Comparison of ENCODE assay signal across 13 cellular contexts in genomic region chr13:23806874-23807522, GRCh38.
DNase-seq lines count a peak whose midpoint lies in the region; ATAC-seq lines count a peak whose summit lies in the region.
"Had no signal": no experiment of that assay in that cellular context is flagged by ENCODE, and none has a peak within 500 bp of the region (broad histone marks: within the 10 kb centered on the region; RNA-seq: fewer than 3 reads in every experiment).

No MANE protein-coding gene starts in this region.

- no peak for DNase-seq in activated naive CD8-positive, alpha-beta T cell treated with anti-CD3 and anti-CD28 coated beads, Interleukin-2, amount 10 ng/mL, durations not matched to agents 7 days and 5 days
- DNase-seq in activated naive CD8-positive, alpha-beta T cell treated with anti-CD3 and anti-CD28 coated beads, Interleukin-2, amount 50 U/mL, for 24 hours, result no peak
- DNase-seq in NAMALWA (ENCODE audit: low spot score) (peak; percentile 34), NCI-H1930 (lab: John Stamatoyannopoulos, UW) (no peak), pons (ENCODE audit: low spot score) (no peak), NCI-H1092 (lab: John Stamatoyannopoulos, UW) (no peak)
- DNase-seq: aorta, KG1, SW 1271 had no signal

- ATAC-seq in activated naive CD8-positive, alpha-beta T cell treated with anti-CD3 and anti-CD28 coated beads, Interleukin-2, amount 10 ng/mL, durations not matched to agents 7 days and 5 days (ENCODE audit: low read depth), result no peak
- ATAC-seq in activated naive CD8-positive, alpha-beta T cell treated with anti-CD3 and anti-CD28 coated beads, Interleukin-2, amount 50 U/mL, for 24 hours, result no peak
- ATAC-seq in HG02938 (IDR thresholded peaks at IDR 0.05; ENCODE audit: unreplicated experiment) (peak; percentile 17), GM21367 (IDR thresholded peaks at IDR 0.05; ENCODE audit: unreplicated experiment) (no peak)
- ATAC-seq: GM23338; natural killer cell treated with Interleukin-12 subunit alpha and Interleukin-12 subunit beta and Interleukin-15 and Interleukin-18, amount 100 ng/mL, for 72 hours had no signal

- no peaks in the 10 kb centered on the region for H3K9me3 Mint-ChIP-seq in activated naive CD8-positive, alpha-beta T cell treated with anti-CD3 and anti-CD28 coated beads, Interleukin-2, amount 10 ng/mL, durations not matched to agents 7 days and 5 days
- peaks cover 3% of the 10 kb centered on the region for H3K9me3 Mint-ChIP-seq in activated naive CD8-positive, alpha-beta T cell treated with anti-CD3 and anti-CD28 coated beads, Interleukin-2, amount 50 U/mL, for 24 hours
- H3K9me3 Mint-ChIP-seq: GM23338; natural killer cell treated with Interleukin-12 subunit alpha and Interleukin-12 subunit beta and Interleukin-15 and Interleukin-18, amount 100 ng/mL, for 72 hours had no signal

- no peak overlapping the region for H3K4me3 Mint-ChIP-seq in activated naive CD8-positive, alpha-beta T cell treated with anti-CD3 and anti-CD28 coated beads, Interleukin-2, amount 10 ng/mL, durations not matched to agents 7 days and 5 days
- H3K4me3 Mint-ChIP-seq in activated naive CD8-positive, alpha-beta T cell treated with anti-CD3 and anti-CD28 coated beads, Interleukin-2, amount 50 U/mL, for 24 hours, result no peak overlapping the region
- H3K4me3 Mint-ChIP-seq: GM23338; natural killer cell treated with Interleukin-12 subunit alpha and Interleukin-12 subunit beta and Interleukin-15 and Interleukin-18, amount 100 ng/mL, for 72 hours had no signal

- H3K36me3 Mint-ChIP-seq in activated naive CD8-positive, alpha-beta T cell treated with anti-CD3 and anti-CD28 coated beads, Interleukin-2, amount 10 ng/mL, durations not matched to agents 7 days and 5 days, result peaks cover 16% of the 10 kb centered on the region
- H3K36me3 Mint-ChIP-seq in activated naive CD8-positive, alpha-beta T cell treated with anti-CD3 and anti-CD28 coated beads, Interleukin-2, amount 50 U/mL, for 24 hours (ENCODE audit: low read depth), result peaks cover 26% of the 10 kb centered on the region
- H3K36me3 Mint-ChIP-seq: natural killer cell treated with Interleukin-12 subunit alpha and Interleukin-12 subunit beta and Interleukin-15 and Interleukin-18, amount 100 ng/mL, for 72 hours had no signal

- POLR2A ChIA-PET in activated naive CD8-positive, alpha-beta T cell treated with anti-CD3 and anti-CD28 coated beads, Interleukin-2, amount 10 ng/mL, durations not matched to agents 7 days and 5 days (lab: Charles Lee), result no interaction called here

- no peaks in the 10 kb centered on the region for H3K27me3 Mint-ChIP-seq in activated naive CD8-positive, alpha-beta T cell treated with anti-CD3 and anti-CD28 coated beads, Interleukin-2, amount 10 ng/mL, durations not matched to agents 7 days and 5 days
- H3K27me3 Mint-ChIP-seq in activated naive CD8-positive, alpha-beta T cell treated with anti-CD3 and anti-CD28 coated beads, Interleukin-2, amount 50 U/mL, for 24 hours, result no peaks in the 10 kb centered on the region
- H3K27me3 Mint-ChIP-seq: natural killer cell treated with Interleukin-12 subunit alpha and Interleukin-12 subunit beta and Interleukin-15 and Interleukin-18, amount 100 ng/mL, for 72 hours had no signal

- peak overlapping the region; percentile 30 for H3K27ac Mint-ChIP-seq in activated naive CD8-positive, alpha-beta T cell treated with anti-CD3 and anti-CD28 coated beads, Interleukin-2, amount 10 ng/mL, durations not matched to agents 7 days and 5 days
- H3K27ac Mint-ChIP-seq in activated naive CD8-positive, alpha-beta T cell treated with anti-CD3 and anti-CD28 coated beads, Interleukin-2, amount 50 U/mL, for 24 hours, result no peak overlapping the region
- H3K27ac Mint-ChIP-seq: GM23338; natural killer cell treated with Interleukin-12 subunit alpha and Interleukin-12 subunit beta and Interleukin-15 and Interleukin-18, amount 100 ng/mL, for 72 hours had no signal

- H3K4me1 Mint-ChIP-seq in activated naive CD8-positive, alpha-beta T cell treated with anti-CD3 and anti-CD28 coated beads, Interleukin-2, amount 10 ng/mL, durations not matched to agents 7 days and 5 days, result no peaks in the 10 kb centered on the region
- H3K4me1 Mint-ChIP-seq in activated naive CD8-positive, alpha-beta T cell treated with anti-CD3 and anti-CD28 coated beads, Interleukin-2, amount 50 U/mL, for 24 hours, result peaks cover 7% of the 10 kb centered on the region
